ENCODE assay signal across 8 cellular contexts in the genomic region with DNA sequence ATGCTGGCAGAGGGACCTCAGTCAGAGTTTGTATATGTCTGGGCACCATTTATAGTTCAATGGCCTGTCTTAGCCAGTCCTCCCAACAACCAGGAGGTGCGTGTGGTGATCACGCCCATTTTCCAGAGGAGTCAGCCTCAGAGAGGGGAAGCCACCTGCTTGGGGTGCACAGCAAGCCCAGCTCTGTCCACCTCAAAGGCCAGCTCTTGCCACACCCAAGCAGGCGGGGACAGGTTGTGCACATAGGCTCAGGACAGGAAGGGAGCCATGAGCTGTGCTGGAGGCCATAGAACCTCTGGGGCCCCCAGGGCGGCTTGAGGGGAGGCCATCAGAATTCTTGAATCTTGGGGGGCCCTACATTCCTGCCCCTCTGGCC.
"Had no signal": no experiment of that assay in that cellular context is flagged by ENCODE, and none has a peak within 500 bp of the region (broad histone marks: within the 10 kb centered on the region; RNA-seq: fewer than 3 reads in every experiment).

No MANE protein-coding gene starts in this region.

- H3K4me3 ChIP-seq: GM12878 had no signal

- FAIRE-seq: G401.6, GM12878, GM12891, GM12892, GM18507, GM19239 had no signal

- DNase-seq: GDM1, GF-D8 had no signal

- ATAC-seq: GM12878 had no signal
